Comparison of ENCODE assay signal across 8 cellular contexts in genomic region chr1:92482665-92483441, GRCh38. TPM values are rescaled to one million over a fixed set of nuclear protein-coding genes. Genes with fewer than 3 reads are reported as not detected.
DNase-seq lines count a peak whose midpoint lies in the region; ATAC-seq and TF ChIP-seq lines count a peak whose summit lies in the region.

No MANE protein-coding gene starts in this region.

- TF ChIP-seq CTCF in SK-N-SH (IDR thresholded peaks at IDR 0.05): no peak
- TF ChIP-seq CTCF in coronary artery (IDR thresholded peaks at IDR 0.05): no peak
- no peak for TF ChIP-seq CTCF in RWPE1 (conservative IDR thresholded peaks at IDR 0.05; ENCODE audit: low read depth)

- POLR2A ChIA-PET in SK-N-SH (lab: Yijun Ruan, JAX): no interaction called here
- POLR2A ChIA-PET in RWPE1 (lab: Yijun Ruan, JAX; ENCODE audit: low non-redundant PET): interaction anchor here (0.7 kb wide), 1 partner anchor 712 kb away, joined by 3 read pairs; no protein-coding TSS in a partner anchor

- H3K27me3 ChIP-seq in SK-N-SH (ENCODE audit: insufficient read depth) (peaks cover 95% of the 10 kb centered on the region), muscle layer of colon (ENCODE audit: control insufficient read depth in 1 of 2, insufficient read depth in 2 of 2, low read length in 2 of 2) (peaks cover 50 to 74% of the 10 kb centered on the region in 2 donors)

- CTCF ChIA-PET in SK-N-SH (lab: Yijun Ruan, JAX) (interaction anchor here (0.8 to 1.9 kb wide), 2 partner anchors 9 to 300 kb away, joined by 3 to 6 read pairs; no protein-coding TSS in a partner anchor), RWPE1 (lab: Yijun Ruan, JAX) (interaction anchor here (0.6 to 1.0 kb wide), 3 partner anchors 94 to 349 kb away, joined by 3 read pairs; partner anchors contain the start of gene RPL5)

- H3K4me1 ChIP-seq in SK-N-SH (ENCODE audit: control insufficient read depth in 1 of 2, insufficient read depth in 2 of 2, low read depth in 1 of 2, low read length in 1 of 2) (peaks cover 0 to 14% of the 10 kb centered on the region in 2 experiments; a peak in 1 of 4 replicates), muscle layer of colon (ENCODE audit: insufficient read depth, low read length) (peaks cover 41% of the 10 kb centered on the region)

- ATAC-seq in activated CD4-positive, CD25-positive, alpha-beta regulatory T cell treated with anti-CD3 and anti-CD28 coated beads, Interleukin-2, amount 50 U/mL, for 24 hours: no peak

- peak overlapping the region; percentile 73; the same call in 1 of the 2 replicates for H3K4me2 ChIP-seq in SK-N-SH

- H3K27ac ChIP-seq in SK-N-SH (ENCODE audit: low read depth in 2 of 2, low read length in 1 of 2) (no peak overlapping the region), coronary artery (no peak overlapping the region), muscle layer of colon (ENCODE audit: low read depth, low read length) (no peak overlapping the region), RWPE1 (no peak overlapping the region)

- peaks cover 6% of the 10 kb centered on the region; the same call in 1 of the 2 replicates for H4K20me1 ChIP-seq in SK-N-SH (ENCODE audit: insufficient read depth)

- H3K36me3 ChIP-seq in SK-N-SH (replicated peaks in 1 of 2; ENCODE audit: control insufficient read depth in 1 of 2, insufficient read depth in 2 of 2, low read length in 1 of 2) (no peaks in the 10 kb centered on the region), muscle layer of colon (ENCODE audit: insufficient read depth, low read length) (no peaks in the 10 kb centered on the region)

- H3K9me3 ChIP-seq in SK-N-SH (no peaks in the 10 kb centered on the region), muscle layer of colon (ENCODE audit: low read length) (no peaks in the 10 kb centered on the region)

- H2AFZ ChIP-seq in SK-N-SH (ENCODE audit: low read depth): no peak overlapping the region

- peaks cover 4% of the 10 kb centered on the region for H3F3A ChIP-seq in SK-N-SH (replicated peaks; ENCODE audit: insufficient read depth)

- peak; percentile 58 for DNase-seq in activated CD4-positive, CD25-positive, alpha-beta regulatory T cell treated with anti-CD3 and anti-CD28 coated beads, Interleukin-2, amount 50 U/mL, for 72 hours
- DNase-seq in SK-N-SH (peak; percentile 58), coronary artery (ENCODE audit: low spot score) (no peak), RWPE1 (ENCODE audit: low spot score) (no peak), NCI-H1694 treated with DMSO at 0.1 percent for 48 hours (lab: John Stamatoyannopoulos, UW) (no peak), HT-29 (ENCODE audit: low spot score) (no peak)

- no peaks in the 10 kb centered on the region for H3K9me2 ChIP-seq in SK-N-SH

- TF ChIP-seq RAD21 in SK-N-SH (IDR thresholded peaks at IDR 0.05; ENCODE audit: low read length): no peak

- H3K9ac ChIP-seq in SK-N-SH (no peak overlapping the region), muscle layer of colon (ENCODE audit: low read length) (no peak overlapping the region)

- H3K4me3 ChIP-seq in SK-N-SH (ENCODE audit: low read depth in 2 of 2, low read length in 1 of 2) (no peak overlapping the region), coronary artery (peak overlapping the region; percentile 72), muscle layer of colon (ENCODE audit: low read depth in 1 of 2, low read length in 2 of 2) (peak overlapping the region; percentile 9 to 50)

- no peak for TF ChIP-seq EP300 in SK-N-SH (IDR thresholded peaks at IDR 0.05; ENCODE audit: borderline replicate concordance in 1 of 2, low read depth in 1 of 2, low read length in 1 of 2)

- 4% methylated on average over 36 of the region's 53 CpGs for WGBS in SK-N-SH (ENCODE audit: low lambda C conversion rate)

- H3K79me2 ChIP-seq in SK-N-SH (ENCODE audit: insufficient read depth): no peaks in the 10 kb centered on the region

TF ChIP-seq in SK-N-SH, 30 proteins besides CTCF, POLR2A, EP300 and RAD21:
- TF ChIP-seq RCOR1 (IDR thresholded peaks at IDR 0.05; ENCODE audit: low read length) (no peak), EZH2phosphoT487 (IDR thresholded peaks at IDR 0.05; ENCODE audit: borderline replicate concordance, low read depth) (0 out of 2 replicates have a peak, but pooled peaks have one; percentile 44)

RNA-seq across cellular contexts. Expression of gene GFI1, which starts 3.9 kb away (rescaled TPM):
- polyA plus RNA-seq in SK-N-SH (2012; rRNA removed): 0.18 and 0.19 TPM in 2 replicates
- polyA plus RNA-seq in SK-N-SH (2012; cell fraction: cytosol; rRNA removed): 0.08 and 0.12 TPM in 2 replicates
- 0.62 and 0.69 TPM in 2 replicates for polyA plus RNA-seq in SK-N-SH (2012; cell fraction: nucleus; rRNA removed)
- total RNA-seq in HT-29 (2014; rRNA removed; shearing (Covaris generic)): 0.20 and 0.42 TPM in 2 replicates

Comparison
In these comparisons a context has a peak if more than half of its experiments do, and no peak if none do; other contexts are left out.
1. DNase-seq: peak in activated CD4-positive, CD25-positive, alpha-beta regulatory T cell treated with anti-CD3 and anti-CD28 coated beads, Interleukin-2, amount 50 U/mL, for 72 hours (single experiment) and SK-N-SH (single experiment); none in coronary artery (single experiment), RWPE1 (single experiment), NCI-H1694 treated with DMSO at 0.1 percent for 48 hours (single experiment) and HT-29 (single experiment).
2. H3K4me3 ChIP-seq: peak in coronary artery (single experiment) and muscle layer of colon (2 of 2); none in SK-N-SH (0 of 2).